Comparison of ENCODE assay signal across 12 cellular contexts in the genomic region with DNA sequence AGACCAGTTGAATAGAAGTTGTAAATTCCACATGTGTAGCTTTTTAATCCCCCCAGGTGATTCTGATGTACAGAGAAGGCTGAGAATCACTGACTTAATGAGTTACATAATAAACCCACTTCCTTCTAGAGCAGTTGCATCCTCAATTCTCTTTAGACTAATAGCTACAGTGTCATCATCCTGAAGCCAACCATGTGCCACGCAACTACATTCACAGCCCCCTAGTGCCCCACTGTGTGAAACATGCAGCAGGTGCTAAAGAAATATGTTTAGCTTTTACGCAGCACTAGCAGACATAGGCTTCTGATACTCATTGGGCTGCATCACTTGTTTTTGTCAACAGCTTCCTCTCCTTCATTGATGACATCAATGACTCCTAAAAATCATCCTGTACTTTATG.
"Had no signal": no experiment of that assay in that cellular context is flagged by ENCODE, and none has a peak within 500 bp of the region (broad histone marks: within the 10 kb centered on the region; RNA-seq: fewer than 3 reads in every experiment).

No MANE protein-coding gene starts in this region.

- ATAC-seq: body of pancreas, pancreas had no signal

- H3K4me1 ChIP-seq: body of pancreas, pancreas had no signal

- H3K9me3 ChIP-seq: body of pancreas, pancreas had no signal

- H3K27ac ChIP-seq: body of pancreas, pancreas had no signal

- H3K27me3 ChIP-seq: body of pancreas had no signal

- DNase-seq: activated effector memory CD4-positive, alpha-beta T cell treated with anti-CD3 and anti-CD28 coated beads, Interleukin-2, amount 50 U/mL, for 16 hours; activated T-cell treated with anti-CD3 and anti-CD28 coated beads, Interleukin-2, amount 50 U/mL, for 24 hours; amniotic stem cell; body of pancreas; endodermal cell; hypothalamus; kidney glomerular epithelial cell; pancreas; SIG-M5; stimulated activated CD4-positive, alpha-beta T cell treated with anti-CD3 and anti-CD28 coated beads, Interleukin-2, amount 100 ng/mL, for 48 hours; T-helper 9 cell; trophoblast cell had no signal

- H3K36me3 ChIP-seq: pancreas had no signal

- FAIRE-seq: pancreas had no signal

- H3K4me3 ChIP-seq: body of pancreas, pancreas had no signal
